16 cellular contexts compared by ENCODE assay signal in genomic region chr12:65993173-65993572, GRCh38.
DNase-seq lines count a peak whose midpoint lies in the region; TF ChIP-seq lines count a peak whose summit lies in the region.
"Had no signal": no experiment of that assay in that cellular context is flagged by ENCODE, and none has a peak within 500 bp of the region (broad histone marks: within the 10 kb centered on the region; RNA-seq: fewer than 3 reads in every experiment).

No MANE protein-coding gene starts in this region.

- no peak overlapping the region for H3K9ac ChIP-seq in neural progenitor cell
- H3K9ac ChIP-seq: GM23248 had no signal

- peaks cover 13% of the 10 kb centered on the region for H3K9me3 Mint-ChIP-seq in neural progenitor cell
- H3K9me3 Mint-ChIP-seq: CD4-positive, alpha-beta memory T cell had no signal

- 67% methylated on average over 3 of the region's 3 CpGs for WGBS in esophagus muscularis mucosa
- WGBS in spleen, 5 donors, result 72 to 88% (median 77%) methylated on average over 3 of the region's 3 CpGs
- WGBS in prostate gland, result 35% methylated on average over 3 of the region's 3 CpGs

- TF ChIP-seq POLR2A in esophagus muscularis mucosa (IDR thresholded peaks at IDR 0.05; ENCODE audit: low read depth), result no peak
- no peak for TF ChIP-seq POLR2A in spleen (IDR thresholded peaks at IDR 0.05)
- TF ChIP-seq POLR2A in prostate gland (IDR thresholded peaks at IDR 0.05), result no peak

- no peak overlapping the region for H3K4me3 ChIP-seq in esophagus muscularis mucosa
- no peak overlapping the region for H3K4me3 ChIP-seq in neural progenitor cell
- H3K4me3 ChIP-seq in A673 (ENCODE audit: low read depth, low read length, poor library complexity, severe bottlenecking), result no peak overlapping the region
- no peak overlapping the region for H3K4me3 ChIP-seq in spleen
- no peak overlapping the region for H3K4me3 ChIP-seq in prostate gland
- H3K4me3 ChIP-seq: A549, GM23248 had no signal

- TF ChIP-seq CTCF in esophagus muscularis mucosa (IDR thresholded peaks at IDR 0.05), result no peak
- TF ChIP-seq CTCF in neural progenitor cell (IDR thresholded peaks at IDR 0.05), result no peak
- no peak for TF ChIP-seq CTCF in A673 (conservative IDR thresholded peaks at IDR 0.05; ENCODE audit: low read depth, low read length)
- no peak for TF ChIP-seq CTCF in spleen (IDR thresholded peaks at IDR 0.05 in 8 of 11, conservative IDR thresholded peaks at IDR 0.05 in 3 of 11)
- no peak for TF ChIP-seq CTCF in prostate gland (IDR thresholded peaks at IDR 0.05)

- H3K9me3 ChIP-seq in esophagus muscularis mucosa, result no peaks in the 10 kb centered on the region
- peaks cover 9% of the 10 kb centered on the region for H3K9me3 ChIP-seq in neural progenitor cell (ENCODE audit: low read depth)
- H3K9me3 ChIP-seq in A673 (ENCODE audit: low read depth, low read length, poor library complexity, severe bottlenecking), result no peaks in the 10 kb centered on the region
- H3K9me3 ChIP-seq in spleen, result no peaks in the 10 kb centered on the region
- H3K9me3 ChIP-seq in prostate gland, result no peaks in the 10 kb centered on the region
- H3K9me3 ChIP-seq: A549 had no signal

- peaks cover 3% of the 10 kb centered on the region for H3K27me3 Mint-ChIP-seq in neural progenitor cell (ENCODE audit: insufficient read depth, low read depth)

- H3K36me3 Mint-ChIP-seq in neural progenitor cell, result no peaks in the 10 kb centered on the region
- H3K36me3 Mint-ChIP-seq: CD4-positive, alpha-beta memory T cell had no signal

- no peaks in the 10 kb centered on the region for H3K27me3 ChIP-seq in esophagus muscularis mucosa
- H3K27me3 ChIP-seq in neural progenitor cell, result no peaks in the 10 kb centered on the region
- no peaks in the 10 kb centered on the region for H3K27me3 ChIP-seq in A673 (replicated peaks; ENCODE audit: insufficient read depth, low read depth, low read length, poor library complexity)
- H3K27me3 ChIP-seq in spleen (replicated peaks in 1 of 7), result peaks cover 0 to 3% (median 0%) of the 10 kb centered on the region in 7 donors
- H3K27me3 ChIP-seq in prostate gland (replicated peaks; ENCODE audit: insufficient read depth), result no peaks in the 10 kb centered on the region

- H3K36me3 ChIP-seq in esophagus muscularis mucosa (no peaks in the 10 kb centered on the region), neural progenitor cell (no peaks in the 10 kb centered on the region), A673 (ENCODE audit: insufficient read depth, low read length, poor library complexity, severe bottlenecking) (no peaks in the 10 kb centered on the region), spleen (no peaks in the 10 kb centered on the region), prostate gland (no peaks in the 10 kb centered on the region)

- no peak overlapping the region for H3K4me3 Mint-ChIP-seq in neural progenitor cell
- H3K4me3 Mint-ChIP-seq: CD4-positive, alpha-beta memory T cell; H9; HFFc6 had no signal

- H3K4me1 Mint-ChIP-seq in neural progenitor cell, result no peaks in the 10 kb centered on the region
- H3K4me1 Mint-ChIP-seq: CD4-positive, alpha-beta memory T cell; H9 had no signal

- no peak overlapping the region for H3K27ac Mint-ChIP-seq in neural progenitor cell
- H3K27ac Mint-ChIP-seq: CD4-positive, alpha-beta memory T cell; HFFc6 had no signal

- intact Hi-C loops in esophagus muscularis mucosa (cut with DNase I) (no loop called here), A673 (cut with micrococcal nuclease; ENCODE audit: unreplicated experiment) (no loop called here), spleen (cut with DNase I; ENCODE audit: low total_unique reads) (no loop called here), prostate gland (cut with DNase I) (no loop called here)

- no peaks in the 10 kb centered on the region for H3K79me2 ChIP-seq in neural progenitor cell (ENCODE audit: low read depth)

- no peaks in the 10 kb centered on the region for H4K20me1 ChIP-seq in neural progenitor cell (ENCODE audit: low read depth)

- TF ChIP-seq EP300 in Ishikawa (IDR thresholded peaks at IDR 0.05; ENCODE audit: borderline replicate concordance) (no peak), esophagus muscularis mucosa (IDR thresholded peaks at IDR 0.05) (no peak)

- H3F3A ChIP-seq in neural progenitor cell (ENCODE audit: low read depth), result no peaks in the 10 kb centered on the region

- no peak for TF ChIP-seq RAD21 in Ishikawa (IDR thresholded peaks at IDR 0.05; ENCODE audit: low read depth)

- H3K4me1 ChIP-seq in esophagus muscularis mucosa, result no peaks in the 10 kb centered on the region
- no peaks in the 10 kb centered on the region for H3K4me1 ChIP-seq in neural progenitor cell
- peaks cover 4% of the 10 kb centered on the region for H3K4me1 ChIP-seq in A673 (ENCODE audit: insufficient read depth, low read length, poor library complexity, severe bottlenecking)
- no peaks in the 10 kb centered on the region for H3K4me1 ChIP-seq in spleen
- no peaks in the 10 kb centered on the region for H3K4me1 ChIP-seq in prostate gland (replicated peaks)
- H3K4me1 ChIP-seq: A549, Caco-2 had no signal

- CTCF ChIA-PET in A673 (lab: Charles Lee), result no interaction called here

- POLR2A ChIA-PET in A673 (lab: Charles Lee; ENCODE audit: low non-redundant PET), result no interaction called here

- H3K27ac ChIP-seq in esophagus muscularis mucosa (replicated peaks in 1 of 4) (no peak overlapping the region), neural progenitor cell (no peak overlapping the region), A673 (ENCODE audit: low read depth, low read length, poor library complexity, severe bottlenecking) (no peak overlapping the region), spleen (no peak overlapping the region), prostate gland (no peak overlapping the region)
- H3K27ac ChIP-seq: A549, GM23248 had no signal

- H3K4me2 ChIP-seq in neural progenitor cell, result no peak overlapping the region
- H3K4me2 ChIP-seq: A549 had no signal

- BruUV-seq in A673 (replicated peaks; lab: Mats Ljungman, UMichigan), result no TSS peak

- peak overlapping the region; percentile 57 for H2AFZ ChIP-seq in neural progenitor cell (replicated peaks)
- H2AFZ ChIP-seq: GM23248 had no signal

- DNase-seq in esophagus muscularis mucosa (ENCODE audit: extremely low spot score), result peak; percentile 21
- DNase-seq in neural progenitor cell (ENCODE audit: low spot score), result no peak
- no peak for DNase-seq in A673 (ENCODE audit: low spot score)
- DNase-seq in spleen, result no peak
- DNase-seq in prostate gland (ENCODE audit: low spot score), result no peak
- DNase-seq: 8988T; C1 segment of cervical spinal cord; Caco-2; CD4-positive, alpha-beta memory T cell; DMS153; DND-41; GM23248; H9; HFFc6 had no signal

TF ChIP-seq in Ishikawa, 13 proteins besides CTCF, POLR2A, EP300 and RAD21:
- peak; percentile 47 for TF ChIP-seq NFIC (IDR thresholded peaks at IDR 0.05)
- TF ChIP-seq YY1 (IDR thresholded peaks at IDR 0.05; ENCODE audit: low read depth), result no peak
- TF ChIP-seq CEBPB (IDR thresholded peaks at IDR 0.05), result peak; percentile 56
- TF ChIP-seq MAX (IDR thresholded peaks at IDR 0.05), result no peak
